Comparison of ENCODE assay signal across 1 cellular context in the genomic region with DNA sequence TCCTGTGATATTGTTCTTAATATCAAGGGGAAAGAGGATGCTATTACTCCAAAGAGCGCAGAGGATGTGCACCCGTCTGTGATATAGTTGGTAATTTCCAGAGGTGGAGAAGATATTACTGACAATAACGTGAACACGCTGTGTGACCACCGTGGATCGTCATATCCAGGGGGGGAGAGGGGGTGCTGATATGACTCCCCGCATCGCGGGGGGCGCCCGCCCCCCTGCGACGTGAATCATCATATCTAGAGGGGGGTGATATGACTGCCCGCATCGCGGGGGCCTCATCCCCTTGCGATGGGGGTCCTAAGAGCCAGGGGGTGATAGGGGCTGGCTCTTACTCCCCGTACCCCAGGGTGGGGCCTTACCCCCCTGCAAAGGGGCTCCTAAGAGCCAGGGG. TPM values are rescaled to one million over a fixed set of nuclear protein-coding genes. Genes with fewer than 3 reads are reported as not detected.
DNase-seq lines count a peak whose midpoint lies in the region; ATAC-seq and TF ChIP-seq lines count a peak whose summit lies in the region.
"Not testable (repeated sequence)": the region's sequence is repeated elsewhere in the genome, so short reads cannot be mapped to it uniquely, and the experiment has no call there.

No MANE protein-coding gene starts in this region.

- intact Hi-C loops in activated CD8-positive, alpha-beta T cell treated with anti-CD3 and anti-CD28 coated beads for 36 hours (cut with micrococcal nuclease), result not testable (repeated sequence)

- not testable (repeated sequence) for H3K4me1 Mint-ChIP-seq in activated CD8-positive, alpha-beta T cell treated with anti-CD3 and anti-CD28 coated beads for 36 hours (ENCODE audit: low read depth)

- CTCF ChIA-PET in activated CD8-positive, alpha-beta T cell treated with anti-CD3 and anti-CD28 coated beads for 36 hours (lab: Charles Lee), result not testable (repeated sequence)

- DNase-seq in activated CD8-positive, alpha-beta T cell treated with anti-CD3 and anti-CD28 coated beads for 36 hours, result peak; percentile 17

- H3K27me3 Mint-ChIP-seq in activated CD8-positive, alpha-beta T cell treated with anti-CD3 and anti-CD28 coated beads for 36 hours, result not testable (repeated sequence)

- not testable (repeated sequence) for H3K9me3 Mint-ChIP-seq in activated CD8-positive, alpha-beta T cell treated with anti-CD3 and anti-CD28 coated beads for 36 hours

- not testable (repeated sequence) for TF ChIP-seq CTCF in activated CD8-positive, alpha-beta T cell treated with anti-CD3 and anti-CD28 coated beads for 36 hours (IDR thresholded peaks at IDR 0.05)

- not testable (repeated sequence) for H3K36me3 Mint-ChIP-seq in activated CD8-positive, alpha-beta T cell treated with anti-CD3 and anti-CD28 coated beads for 36 hours (ENCODE audit: low read depth)

- not testable (repeated sequence) for ATAC-seq in activated CD8-positive, alpha-beta T cell treated with anti-CD3 and anti-CD28 coated beads for 36 hours

- not testable (repeated sequence) for H3K4me3 Mint-ChIP-seq in activated CD8-positive, alpha-beta T cell treated with anti-CD3 and anti-CD28 coated beads for 36 hours

- H3K27ac Mint-ChIP-seq in activated CD8-positive, alpha-beta T cell treated with anti-CD3 and anti-CD28 coated beads for 36 hours, result not testable (repeated sequence)

- POLR2A ChIA-PET in activated CD8-positive, alpha-beta T cell treated with anti-CD3 and anti-CD28 coated beads for 36 hours (lab: Charles Lee), result not testable (repeated sequence)

RNA-seq across cellular contexts. Expression of gene CCZ1B, which starts 21.7 kb away (rescaled TPM):
- 10 to 100 TPM; 36.9 to 48.7 TPM for total RNA-seq in activated CD8-positive, alpha-beta T cell treated with anti-CD3 and anti-CD28 coated beads for 36 hours
